Comparison of ENCODE assay signal across 19 cellular contexts in genomic region chr20:50578061-50578777, GRCh38.
DNase-seq lines count a peak whose midpoint lies in the region; TF ChIP-seq lines count a peak whose summit lies in the region.
"Had no signal": no experiment of that assay in that cellular context is flagged by ENCODE, and none has a peak within 500 bp of the region (broad histone marks: within the 10 kb centered on the region; RNA-seq: fewer than 3 reads in every experiment).

No MANE protein-coding gene starts in this region.

- peak; percentile 14 for DNase-seq in activated CD4-positive, CD25-positive, alpha-beta regulatory T cell treated with anti-CD3 and anti-CD28 coated beads, Interleukin-2, amount 50 U/mL, for 72 hours
- DNase-seq in activated CD4-positive, CD25-positive, alpha-beta regulatory T cell (lab: John Stamatoyannopoulos, UW) = no peak
- DNase-seq in endothelial cell (ENCODE audit: low spot score) (no peak), sigmoid colon (no peak), SJCRH30 (no peak), GOT3 (lab: John Stamatoyannopoulos, UW) (no peak), NCI-H1105 treated with DMSO at 0.1 percent for 48 hours (lab: John Stamatoyannopoulos, UW) (no peak)
- DNase-seq: activated CD8-positive, alpha-beta memory T cell treated with anti-CD3 and anti-CD28 coated beads for 24 hours; activated gamma-delta T cell treated with Interleukin-2 at 50 U/mL for 16 hours; DMS 273 treated with DMSO at 0.1 percent for 48 hours; GDM1; hippocampal formation; NCI-H187; NCI-H345; stimulated activated CD4-positive, alpha-beta T cell treated with anti-CD3 and anti-CD28 coated beads, Interleukin-1b, Interleukin-23, amount 100 ng/mL, for 48 hours had no signal

- TF ChIP-seq EP300 in sigmoid colon (IDR thresholded peaks at IDR 0.05) = no peak

- H3K9me3 Mint-ChIP-seq in endothelial cell (ENCODE audit: unreplicated experiment) = no peaks in the 10 kb centered on the region

- H3K4me1 Mint-ChIP-seq in endothelial cell (ENCODE audit: unreplicated experiment) = peaks cover 12% of the 10 kb centered on the region

- no peaks in the 10 kb centered on the region for H3K27me3 ChIP-seq in sigmoid colon
- no peaks in the 10 kb centered on the region for H3K27me3 ChIP-seq in SJCRH30
- H3K27me3 ChIP-seq: suprapubic skin had no signal

- peaks cover 35 to 78% (median 60%) of the 10 kb centered on the region in 4 donors for H3K36me3 ChIP-seq in sigmoid colon
- peaks cover 65% of the 10 kb centered on the region for H3K36me3 ChIP-seq in SJCRH30

- peaks cover 3% of the 10 kb centered on the region for H3K27me3 Mint-ChIP-seq in endothelial cell (ENCODE audit: unreplicated experiment)

- intact Hi-C loops in sigmoid colon (cut with DNase I) = loop anchor here (10.0 kb wide), 1 partner anchor 463 kb away; the partner anchor contains the start of gene UBE2V1

- peaks cover 60% of the 10 kb centered on the region for H3K36me3 Mint-ChIP-seq in endothelial cell (ENCODE audit: low read depth, unreplicated experiment)

- H3K27ac Mint-ChIP-seq in endothelial cell (ENCODE audit: unreplicated experiment) = no peak overlapping the region

- no peak for TF ChIP-seq POLR2A in sigmoid colon (IDR thresholded peaks at IDR 0.05)

- H3K4me3 Mint-ChIP-seq in endothelial cell (ENCODE audit: unreplicated experiment) = peak overlapping the region; percentile 65

- H3K4me3 ChIP-seq in sigmoid colon (no peak overlapping the region), SJCRH30 (no peak overlapping the region)
- H3K4me3 ChIP-seq: HAP-1, suprapubic skin had no signal

- 59 to 84% methylated on average over 14 of the region's 14 CpGs for WGBS in sigmoid colon, 2 donors

- H3K27ac ChIP-seq in C4-2B = peak overlapping the region; percentile 34; the same call in 1 of the 2 replicates
- peak overlapping the region in 3 of 4 donors; percentile 76 to 83 (median 79) for H3K27ac ChIP-seq in sigmoid colon
- no peak overlapping the region for H3K27ac ChIP-seq in SJCRH30
- H3K27ac ChIP-seq: 22Rv1, suprapubic skin had no signal

- H3K9me3 ChIP-seq in sigmoid colon (no peaks in the 10 kb centered on the region), SJCRH30 (replicated peaks) (no peaks in the 10 kb centered on the region)
- H3K9me3 ChIP-seq: HAP-1, suprapubic skin had no signal

- no peak for TF ChIP-seq CTCF in C4-2B (conservative IDR thresholded peaks at IDR 0.05)
- no peak for TF ChIP-seq CTCF in endothelial cell (IDR thresholded peaks at IDR 0.05; ENCODE audit: unreplicated experiment)
- no peak for TF ChIP-seq CTCF in sigmoid colon (IDR thresholded peaks at IDR 0.05)

- H3K4me1 ChIP-seq in sigmoid colon (peaks cover 0 to 47% (median 29%) of the 10 kb centered on the region in 4 donors), SJCRH30 (no peaks in the 10 kb centered on the region)
- H3K4me1 ChIP-seq: HAP-1 had no signal
